In the genomic region with DNA sequence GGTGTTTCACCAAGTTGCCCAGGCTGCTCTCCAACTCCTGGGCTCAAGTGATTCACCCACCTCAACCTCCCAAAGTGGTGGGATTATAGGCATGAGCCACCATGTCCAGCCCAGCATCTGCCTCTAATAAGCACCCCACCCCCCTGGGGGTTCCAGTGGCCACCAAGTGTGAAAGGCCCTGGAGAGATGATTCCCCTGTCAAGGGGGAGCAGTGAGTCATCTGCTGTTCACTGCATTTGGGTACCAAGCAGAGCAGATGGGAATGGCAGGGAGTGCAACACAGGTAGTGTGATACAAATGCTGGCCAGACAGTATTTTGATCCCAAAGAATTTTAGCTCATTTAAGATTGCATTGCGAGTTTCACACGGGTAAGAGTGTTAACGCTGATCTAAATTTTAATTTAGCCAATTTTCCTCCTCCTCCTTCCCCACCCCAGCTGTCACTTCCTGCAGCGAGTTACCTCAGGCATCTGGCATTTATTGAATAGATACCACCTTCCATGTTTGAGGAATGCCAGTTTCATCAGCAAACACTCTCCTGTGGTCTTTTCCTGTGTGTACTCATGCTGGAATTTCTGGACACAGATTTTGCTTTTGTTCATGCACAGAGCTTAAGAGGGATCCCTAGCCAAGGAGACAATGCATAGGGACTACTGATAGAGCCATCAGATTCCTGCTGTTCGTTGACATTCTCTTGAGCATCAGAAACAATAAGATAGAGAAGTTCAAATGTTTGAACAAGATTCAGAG, we compare ENCODE assay signal across 1 cellular context.
TF ChIP-seq lines count a peak whose summit lies in the region.

No MANE protein-coding gene starts in this region.

TF ChIP-seq in HepG2, 621 proteins besides CTCF, POLR2A, EP300 and RAD21 (continued from another document):
- TF ChIP-seq, protein P1, sequence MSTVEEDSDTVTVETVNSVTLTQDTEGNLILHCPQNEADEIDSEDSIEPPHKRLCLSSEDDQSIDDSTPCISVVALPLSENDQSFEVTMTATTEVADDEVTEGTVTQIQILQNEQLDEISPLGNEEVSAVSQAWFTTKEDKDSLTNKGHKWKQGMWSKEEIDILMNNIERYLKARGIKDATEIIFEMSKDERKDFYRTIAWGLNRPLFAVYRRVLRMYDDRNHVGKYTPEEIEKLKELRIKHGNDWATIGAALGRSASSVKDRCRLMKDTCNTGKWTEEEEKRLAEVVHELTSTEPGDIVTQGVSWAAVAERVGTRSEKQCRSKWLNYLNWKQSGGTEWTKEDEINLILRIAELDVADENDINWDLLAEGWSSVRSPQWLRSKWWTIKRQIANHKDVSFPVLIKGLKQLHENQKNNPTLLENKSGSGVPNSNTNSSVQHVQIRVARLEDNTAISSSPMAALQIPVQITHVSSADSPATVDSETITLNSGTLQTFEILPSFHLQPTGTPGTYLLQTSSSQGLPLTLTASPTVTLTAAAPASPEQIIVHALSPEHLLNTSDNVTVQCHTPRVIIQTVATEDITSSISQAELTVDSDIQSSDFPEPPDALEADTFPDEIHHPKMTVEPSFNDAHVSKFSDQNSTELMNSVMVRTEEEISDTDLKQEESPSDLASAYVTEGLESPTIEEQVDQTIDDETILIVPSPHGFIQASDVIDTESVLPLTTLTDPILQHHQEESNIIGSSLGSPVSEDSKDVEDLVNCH (CRISPR knock-in tag; IDR thresholded peaks at IDR 0.05): no peak
- no peak for TF ChIP-seq ZNF816 (CRISPR knock-in tag; IDR thresholded peaks at IDR 0.05; ENCODE audit: borderline replicate concordance)
- TF ChIP-seq MATR3 (CRISPR knock-in tag; IDR thresholded peaks at IDR 0.05): no peak
- no peak for TF ChIP-seq NFKBIZ (CRISPR knock-in tag; IDR thresholded peaks at IDR 0.05)
- no peak for TF ChIP-seq FOXA1 (IDR thresholded peaks at IDR 0.05)
- TF ChIP-seq FOXA1 (CRISPR knock-in tag; IDR thresholded peaks at IDR 0.05): no peak
- TF ChIP-seq, protein P2, sequence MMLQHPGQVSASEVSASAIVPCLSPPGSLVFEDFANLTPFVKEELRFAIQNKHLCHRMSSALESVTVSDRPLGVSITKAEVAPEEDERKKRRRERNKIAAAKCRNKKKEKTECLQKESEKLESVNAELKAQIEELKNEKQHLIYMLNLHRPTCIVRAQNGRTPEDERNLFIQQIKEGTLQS (CRISPR knock-in tag; IDR thresholded peaks at IDR 0.05): no peak
- TF ChIP-seq, protein P3, sequence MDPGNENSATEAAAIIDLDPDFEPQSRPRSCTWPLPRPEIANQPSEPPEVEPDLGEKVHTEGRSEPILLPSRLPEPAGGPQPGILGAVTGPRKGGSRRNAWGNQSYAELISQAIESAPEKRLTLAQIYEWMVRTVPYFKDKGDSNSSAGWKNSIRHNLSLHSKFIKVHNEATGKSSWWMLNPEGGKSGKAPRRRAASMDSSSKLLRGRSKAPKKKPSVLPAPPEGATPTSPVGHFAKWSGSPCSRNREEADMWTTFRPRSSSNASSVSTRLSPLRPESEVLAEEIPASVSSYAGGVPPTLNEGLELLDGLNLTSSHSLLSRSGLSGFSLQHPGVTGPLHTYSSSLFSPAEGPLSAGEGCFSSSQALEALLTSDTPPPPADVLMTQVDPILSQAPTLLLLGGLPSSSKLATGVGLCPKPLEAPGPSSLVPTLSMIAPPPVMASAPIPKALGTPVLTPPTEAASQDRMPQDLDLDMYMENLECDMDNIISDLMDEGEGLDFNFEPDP (CRISPR knock-in tag; conservative IDR thresholded peaks at IDR 0.05): no peak
- TF ChIP-seq, protein P4, sequence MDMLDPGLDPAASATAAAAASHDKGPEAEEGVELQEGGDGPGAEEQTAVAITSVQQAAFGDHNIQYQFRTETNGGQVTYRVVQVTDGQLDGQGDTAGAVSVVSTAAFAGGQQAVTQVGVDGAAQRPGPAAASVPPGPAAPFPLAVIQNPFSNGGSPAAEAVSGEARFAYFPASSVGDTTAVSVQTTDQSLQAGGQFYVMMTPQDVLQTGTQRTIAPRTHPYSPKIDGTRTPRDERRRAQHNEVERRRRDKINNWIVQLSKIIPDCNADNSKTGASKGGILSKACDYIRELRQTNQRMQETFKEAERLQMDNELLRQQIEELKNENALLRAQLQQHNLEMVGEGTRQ (IDR thresholded peaks at IDR 0.05; ENCODE audit: low read depth, low read length): no peak
- TF ChIP-seq, protein P4 (CRISPR knock-in tag; IDR thresholded peaks at IDR 0.05; ENCODE audit: borderline replicate concordance): no peak
